27 cellular contexts compared by ENCODE assay signal in the genomic region with DNA sequence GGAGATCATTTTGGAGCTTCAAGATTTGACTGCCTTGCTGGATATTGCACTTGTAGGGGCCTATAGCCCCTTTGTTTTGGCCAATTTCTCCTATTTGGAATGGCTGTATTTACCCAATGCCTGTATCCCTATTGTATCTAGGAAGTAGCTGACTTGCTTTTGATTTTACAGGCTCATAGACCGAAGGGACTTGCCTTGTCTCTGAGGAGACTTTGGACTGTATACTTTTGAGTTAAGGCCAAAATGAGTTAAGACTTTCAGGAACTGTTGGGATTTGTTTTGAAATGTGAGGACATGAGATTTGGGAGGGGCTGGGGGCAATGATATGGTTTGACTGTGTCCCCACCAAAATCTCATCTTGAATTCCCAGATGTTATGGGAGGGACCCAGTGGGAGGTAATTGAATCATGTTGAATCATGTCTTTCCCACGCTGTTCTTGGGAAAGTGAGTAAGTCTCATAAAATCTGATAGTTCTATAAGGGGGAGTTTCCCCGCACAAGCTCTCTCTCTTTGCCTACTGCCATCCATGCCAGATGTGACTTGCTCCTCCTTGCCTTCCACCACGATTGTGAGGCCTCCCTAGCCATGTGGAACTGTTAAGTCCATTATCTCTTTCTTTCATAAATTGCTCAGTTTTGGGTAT.
"Had no signal": no experiment of that assay in that cellular context is flagged by ENCODE, and none has a peak within 500 bp of the region (broad histone marks: within the 10 kb centered on the region; RNA-seq: fewer than 3 reads in every experiment).

No MANE protein-coding gene starts in this region.

- H3K4me1 ChIP-seq: body of pancreas, gastrocnemius medialis, neural progenitor cell, parathyroid adenoma, right atrium auricular region, suprapubic skin, tibial artery, upper lobe of right lung had no signal

- H3K36me3 ChIP-seq: gastrocnemius medialis, neural progenitor cell, right atrium auricular region, suprapubic skin, tibial artery, upper lobe of right lung had no signal

- H3K9me3 ChIP-seq: body of pancreas, gastrocnemius medialis, right atrium auricular region, suprapubic skin, upper lobe of right lung had no signal

- H3K4me3 ChIP-seq: body of pancreas, coronary artery, dorsolateral prefrontal cortex, gastrocnemius medialis, neural progenitor cell, right atrium auricular region, suprapubic skin, tibial artery, upper lobe of right lung had no signal

- H3K27ac ChIP-seq: body of pancreas, coronary artery, dorsolateral prefrontal cortex, gastrocnemius medialis, neural progenitor cell, parathyroid adenoma, right atrium auricular region, suprapubic skin, tibial artery, upper lobe of right lung had no signal

- ATAC-seq: activated T-cell treated with anti-CD3 and anti-CD28 coated beads, Interleukin-2, amount 50 U/mL, for 72 hours; body of pancreas; gastrocnemius medialis; left cardiac atrium; natural killer cell; upper lobe of right lung had no signal

- DNase-seq: activated CD4-positive, alpha-beta T cell treated with anti-CD3 and anti-CD28 coated beads for 4 hours; activated CD4-positive, alpha-beta T cell treated with anti-CD3 and anti-CD28 coated beads, Interleukin-2, amount 50 U/mL, for 4 hours; activated effector memory CD4-positive, alpha-beta T cell treated with Interleukin-2 at 50 U/mL for 16 hours; activated naive CD4-positive, alpha-beta T cell treated with Interleukin-2 at 50 U/mL for 16 hours; activated T-cell treated with anti-CD3 and anti-CD28 coated beads for 4 hours; activated T-cell treated with anti-CD3 and anti-CD28 coated beads, Interleukin-2, amount 50 U/mL, for 72 hours; anterior cingulate cortex; body of pancreas; dorsolateral prefrontal cortex; effector memory CD4-positive, alpha-beta T cell; gastrocnemius medialis; glutamatergic neuron; islet precursor cell; left cardiac atrium; natural killer cell; occipital lobe; stimulated activated CD4-positive, alpha-beta T cell treated with anti-CD3 and anti-CD28 coated beads, Interleukin-15, amount 100 ng/mL, for 24 hours; stimulated activated CD4-positive, alpha-beta T cell treated with anti-CD3 and anti-CD28 coated beads, Interleukin-2, amount 100 ng/mL, for 24 hours; stimulated activated naive CD4-positive, alpha-beta T cell; T-helper 1 cell; tibial artery; upper lobe of right lung had no signal

- H3K27me3 ChIP-seq: body of pancreas, gastrocnemius medialis, neural progenitor cell, right atrium auricular region, suprapubic skin, upper lobe of right lung had no signal
